Comparison of ENCODE assay signal across 16 cellular contexts in genomic region chr1:101227837-101228236, GRCh38. TPM values are rescaled to one million over a fixed set of nuclear protein-coding genes. Genes with fewer than 3 reads are reported as not detected.
DNase-seq lines count a peak whose midpoint lies in the region; ATAC-seq, FAIRE-seq and TF ChIP-seq lines count a peak whose summit lies in the region.
"Had no signal": no experiment of that assay in that cellular context is flagged by ENCODE, and none has a peak within 500 bp of the region (broad histone marks: within the 10 kb centered on the region; RNA-seq: fewer than 3 reads in every experiment).

No MANE protein-coding gene starts in this region.

- peaks cover 42% of the 10 kb centered on the region for H3K4me1 Mint-ChIP-seq in activated CD4-positive, alpha-beta T cell treated with anti-CD3 and anti-CD28 coated beads for 36 hours
- H3K4me1 Mint-ChIP-seq in stimulated activated naive CD8-positive, alpha-beta T cell treated with anti-CD3 and anti-CD28 coated beads, Interleukin-15, Interleukin-2, amounts not matched to agents 100 ng/mL and 50 ng/mL, for 24 hours (ENCODE audit: low read depth) = peaks cover 24% of the 10 kb centered on the region
- H3K4me1 Mint-ChIP-seq: H9 had no signal

- no peak for TF ChIP-seq RAD21 in GM12878 (IDR thresholded peaks at IDR 0.05; ENCODE audit: insufficient read depth, low read depth, low read length)

- RAD21 ChIA-PET in GM12878 (lab: Charles Lee; ENCODE audit: unreplicated experiment) = no interaction called here

- no peaks in the 10 kb centered on the region for H4K20me1 ChIP-seq in GM12878 (ENCODE audit: control insufficient read depth, insufficient read depth)
- H4K20me1 ChIP-seq: BLaER1 had no signal

- no peak for TF ChIP-seq EP300 in GM12878 (IDR thresholded peaks at IDR 0.05; ENCODE audit: borderline replicate concordance in 1 of 2, control insufficient read depth in 1 of 2, low read depth in 2 of 2, low read length in 2 of 2)

- no peak overlapping the region for H3K4me2 ChIP-seq in GM12878 (ENCODE audit: control insufficient read depth, insufficient read depth)
- H3K4me2 ChIP-seq: BLaER1 had no signal

- ATAC-seq in activated CD4-positive, alpha-beta T cell treated with anti-CD3 and anti-CD28 coated beads for 36 hours = no peak
- ATAC-seq in stimulated activated naive CD8-positive, alpha-beta T cell treated with anti-CD3 and anti-CD28 coated beads, Interleukin-15, Interleukin-2, amounts not matched to agents 100 U/mL and 50 U/mL, for 24 hours = no peak
- ATAC-seq in GM12878 = no peak

- no peaks in the 10 kb centered on the region for H3K79me2 ChIP-seq in GM12878 (ENCODE audit: control insufficient read depth, insufficient read depth, low read length)

- H3K4me3 ChIP-seq in GM12878 = no peak overlapping the region
- H3K4me3 ChIP-seq: BLaER1 had no signal

- BruUV-seq in GM12878 (replicated peaks; lab: Mats Ljungman, UMichigan) = no TSS peak

- H3K9me3 Mint-ChIP-seq in activated CD4-positive, alpha-beta T cell treated with anti-CD3 and anti-CD28 coated beads for 36 hours (ENCODE audit: low read depth) = peaks cover 12% of the 10 kb centered on the region
- H3K9me3 Mint-ChIP-seq in stimulated activated naive CD8-positive, alpha-beta T cell treated with anti-CD3 and anti-CD28 coated beads, Interleukin-15, Interleukin-2, amounts not matched to agents 100 ng/mL and 50 ng/mL, for 24 hours = no peaks in the 10 kb centered on the region
- H3K9me3 Mint-ChIP-seq: H9 had no signal

- in situ Hi-C loops in GM12878 (cut with MboI) = no loop called here

- no peaks in the 10 kb centered on the region for H3K27me3 Mint-ChIP-seq in activated CD4-positive, alpha-beta T cell treated with anti-CD3 and anti-CD28 coated beads for 36 hours
- no peaks in the 10 kb centered on the region for H3K27me3 Mint-ChIP-seq in stimulated activated naive CD8-positive, alpha-beta T cell treated with anti-CD3 and anti-CD28 coated beads, Interleukin-15, Interleukin-2, amounts not matched to agents 100 ng/mL and 50 ng/mL, for 24 hours
- H3K27me3 Mint-ChIP-seq: IgD-negative memory B cell had no signal

- intact Hi-C loops in activated CD4-positive, alpha-beta T cell treated with anti-CD3 and anti-CD28 coated beads for 36 hours (cut with DNase I, micrococcal nuclease) = no loop called here
- intact Hi-C loops in GM12878 (cut with micrococcal nuclease; ENCODE audit: unreplicated experiment) = no loop called here

- POLR2A ChIA-PET in activated CD4-positive, alpha-beta T cell treated with anti-CD3 and anti-CD28 coated beads for 36 hours (lab: Charles Lee) = no interaction called here
- POLR2A ChIA-PET in GM12878 (lab: Charles Lee) = no interaction called here

- FAIRE-seq in GM12878 (lab: Jason Lieb, UNC) = no peak

- no peak overlapping the region for H3K27ac ChIP-seq in GM12878 (ENCODE audit: control insufficient read depth, insufficient read depth)
- H3K27ac ChIP-seq: BLaER1 had no signal

- peak overlapping the region; percentile 38 for H3K27ac Mint-ChIP-seq in activated CD4-positive, alpha-beta T cell treated with anti-CD3 and anti-CD28 coated beads for 36 hours
- H3K27ac Mint-ChIP-seq in stimulated activated naive CD8-positive, alpha-beta T cell treated with anti-CD3 and anti-CD28 coated beads, Interleukin-15, Interleukin-2, amounts not matched to agents 100 ng/mL and 50 ng/mL, for 24 hours = peak overlapping the region; percentile 57
- H3K27ac Mint-ChIP-seq: H9, IgD-negative memory B cell had no signal

- no peak overlapping the region for H3K9ac ChIP-seq in GM12878 (ENCODE audit: control insufficient read depth, insufficient read depth, low read length)
- H3K9ac ChIP-seq: BLaER1 had no signal

- no peaks in the 10 kb centered on the region for H3K36me3 ChIP-seq in GM12878 (ENCODE audit: control insufficient read depth in 2 of 2, insufficient read depth in 2 of 2, low read length in 1 of 2)
- H3K36me3 ChIP-seq: BLaER1 had no signal

- no peaks in the 10 kb centered on the region for H3K4me1 ChIP-seq in GM12878 (ENCODE audit: control insufficient read depth, insufficient read depth, low read length)
- H3K4me1 ChIP-seq: BLaER1 had no signal

- no peaks in the 10 kb centered on the region for H3K27me3 ChIP-seq in GM12878 (replicated peaks in 1 of 2; ENCODE audit: control insufficient read depth in 2 of 2, insufficient read depth in 2 of 2, low read length in 1 of 2)
- H3K27me3 ChIP-seq: BLaER1 had no signal

- H3K36me3 Mint-ChIP-seq in activated CD4-positive, alpha-beta T cell treated with anti-CD3 and anti-CD28 coated beads for 36 hours (ENCODE audit: low read depth) = peaks cover 27% of the 10 kb centered on the region
- H3K36me3 Mint-ChIP-seq in stimulated activated naive CD8-positive, alpha-beta T cell treated with anti-CD3 and anti-CD28 coated beads, Interleukin-15, Interleukin-2, amounts not matched to agents 100 ng/mL and 50 ng/mL, for 24 hours (ENCODE audit: low read depth) = peaks cover 7% of the 10 kb centered on the region

- TF ChIP-seq POLR2A in GM12878 (IDR thresholded peaks at IDR 0.05; ENCODE audit: low read depth, low read length) = no peak

- TF ChIP-seq CTCF in GM12878 (IDR thresholded peaks at IDR 0.05 in 2 of 3, conservative IDR thresholded peaks at IDR 0.05 in 1 of 3; ENCODE audit: control insufficient read depth in 2 of 3, extremely low read depth in 1 of 3, insufficient read depth in 1 of 3, low read depth in 3 of 3, low read length in 3 of 3) = no peak

- SMC1A ChIA-PET in GM12878 (lab: Charles Lee; ENCODE audit: uncharacterized antibody, unreplicated experiment) = interaction anchor here (0.8 to 1.0 kb wide), 2 partner anchors 12 to 97 kb away, joined by 3 to 4 read pairs; no protein-coding TSS in a partner anchor

- H3K9me3 ChIP-seq in GM12878 (replicated peaks; ENCODE audit: control insufficient read depth, insufficient read depth, low read length) = no peaks in the 10 kb centered on the region
- H3K9me3 ChIP-seq: BLaER1 had no signal

- no peak overlapping the region for H3K4me3 Mint-ChIP-seq in activated CD4-positive, alpha-beta T cell treated with anti-CD3 and anti-CD28 coated beads for 36 hours
- no peak overlapping the region for H3K4me3 Mint-ChIP-seq in stimulated activated naive CD8-positive, alpha-beta T cell treated with anti-CD3 and anti-CD28 coated beads, Interleukin-15, Interleukin-2, amounts not matched to agents 100 ng/mL and 50 ng/mL, for 24 hours
- H3K4me3 Mint-ChIP-seq: H9, IgD-negative memory B cell had no signal

- CTCF ChIA-PET in activated CD4-positive, alpha-beta T cell treated with anti-CD3 and anti-CD28 coated beads for 36 hours (lab: Charles Lee) = no interaction called here
- CTCF ChIA-PET in GM12878 (lab: Yijun Ruan, JAX) = interaction anchor here (1.6 to 2.8 kb wide), 2 partner anchors 10 to 11 kb away, joined by 6 to 12 read pairs; no protein-coding TSS in a partner anchor

- DNase-seq in activated CD4-positive, alpha-beta T cell treated with anti-CD3 and anti-CD28 coated beads for 36 hours = no peak
- no peak for DNase-seq in activated CD4-positive, alpha-beta T cell treated with anti-CD3 and anti-CD28 coated beads for 1 hour
- no peak for DNase-seq in stimulated activated naive CD8-positive, alpha-beta T cell treated with anti-CD3 and anti-CD28 coated beads, Interleukin-15, Interleukin-2, amounts not matched to agents 100 U/mL and 50 U/mL, for 24 hours
- DNase-seq in GM12878 (ENCODE audit: low read depth, low spot score) = no peak
- DNase-seq in NCI-H2171 treated with DMSO at 0.1 percent for 48 hours (lab: John Stamatoyannopoulos, UW) = no peak
- DNase-seq in SKM-1 (lab: John Stamatoyannopoulos, UW; ENCODE audit: unreplicated experiment) = no peak
- DNase-seq: 8988T, AML-193, Calu3, DMS 273 treated with DMSO at 0.1 percent for 48 hours, GOT3, H9 had no signal

- WGBS in GM12878 (ENCODE audit: insufficient coverage, insufficient replicate concordance, low lambda C conversion rate, missing lambda C conversion rate) = 63% methylated on average over 2 of the region's 2 CpGs

- H2AFZ ChIP-seq in GM12878 (ENCODE audit: control insufficient read depth, low read depth, low read length) = no peak overlapping the region; the same call in 1 of the 2 replicates

TF ChIP-seq in GM12878, 131 proteins besides CTCF, POLR2A, EP300 and RAD21:
- TF ChIP-seq ZNF384 (IDR thresholded peaks at IDR 0.05; ENCODE audit: borderline replicate concordance, low read depth, low read length) (no peak), RAD51 (IDR thresholded peaks at IDR 0.05) (peak; percentile 73)

RNA-seq across cellular contexts. Expression of gene S1PR1, which starts 9.0 kb away (rescaled TPM):
- 100 to 1,000 TPM; 109 to 130 TPM for total RNA-seq in activated CD4-positive, alpha-beta T cell treated with anti-CD3 and anti-CD28 coated beads for 36 hours
- 11.5 and 12.4 TPM in 2 replicates for total RNA-seq in GM12878 (2013; cell fraction: nucleolus; rRNA removed)
- total RNA-seq in GM12878 (2014; rRNA removed) = 38.2 and 39.3 TPM in 2 replicates
- 29.8 TPM in 2 replicates for total RNA-seq in GM12878 (2014; rRNA removed; fragmentation: Illumina TruSeq; extraction: Trizol)
- total RNA-seq in GM12878 (2021) = 37.6 and 40.8 TPM in 2 replicates
- 8.8 TPM for polyA plus RNA-seq in GM12878 (2011; ENCODE audit: low read depth)
- polyA plus RNA-seq in GM12878 (2011; rRNA removed) = 3.2 and 3.8 TPM in 2 replicates
- 3.9 and 6.3 TPM in 2 replicates for polyA plus RNA-seq in GM12878 (2011; cell fraction: cytosol; rRNA removed)
- polyA plus RNA-seq in GM12878 (2011; cell fraction: nucleus; rRNA removed) = 7.0 and 7.1 TPM in 2 replicates
- 14.1 and 23.7 TPM in 2 replicates for polyA plus RNA-seq in GM12878 (2012)
- polyA plus RNA-seq in GM12878 (2014; fragmentation: Illumina TruSeq; extraction: Trizol) = 23.2 and 31.6 TPM in 2 replicates
- polyA plus RNA-seq in GM12878 (2014; fragmentation: Nextera tagmentation; extraction: Ambion mirVana) = 10 to 100 TPM; 11.9 to 13.3 TPM
- 29.2 and 31.8 TPM in 2 replicates for polyA plus RNA-seq in GM12878 (2014; rRNA removed)
- 10 to 100 TPM; 52.2 to 59.4 TPM for polyA plus RNA-seq in GM12878 (2016; fragmentation: Nextera tagmentation; extraction: Ambion mirVana)
- polyA minus RNA-seq in GM12878 (2011; rRNA and poly(A)+ RNA removed) = 8.2 and 8.8 TPM in 2 replicates
- 2.0 and 2.5 TPM in 2 replicates for polyA minus RNA-seq in GM12878 (2011; cell fraction: cytosol; rRNA and poly(A)+ RNA removed)
- 8.2 and 11.6 TPM in 2 replicates for polyA minus RNA-seq in GM12878 (2011; cell fraction: nucleus; rRNA and poly(A)+ RNA removed)
- total RNA-seq: Calu3, HT-29 had no signal
